In the genomic region with DNA sequence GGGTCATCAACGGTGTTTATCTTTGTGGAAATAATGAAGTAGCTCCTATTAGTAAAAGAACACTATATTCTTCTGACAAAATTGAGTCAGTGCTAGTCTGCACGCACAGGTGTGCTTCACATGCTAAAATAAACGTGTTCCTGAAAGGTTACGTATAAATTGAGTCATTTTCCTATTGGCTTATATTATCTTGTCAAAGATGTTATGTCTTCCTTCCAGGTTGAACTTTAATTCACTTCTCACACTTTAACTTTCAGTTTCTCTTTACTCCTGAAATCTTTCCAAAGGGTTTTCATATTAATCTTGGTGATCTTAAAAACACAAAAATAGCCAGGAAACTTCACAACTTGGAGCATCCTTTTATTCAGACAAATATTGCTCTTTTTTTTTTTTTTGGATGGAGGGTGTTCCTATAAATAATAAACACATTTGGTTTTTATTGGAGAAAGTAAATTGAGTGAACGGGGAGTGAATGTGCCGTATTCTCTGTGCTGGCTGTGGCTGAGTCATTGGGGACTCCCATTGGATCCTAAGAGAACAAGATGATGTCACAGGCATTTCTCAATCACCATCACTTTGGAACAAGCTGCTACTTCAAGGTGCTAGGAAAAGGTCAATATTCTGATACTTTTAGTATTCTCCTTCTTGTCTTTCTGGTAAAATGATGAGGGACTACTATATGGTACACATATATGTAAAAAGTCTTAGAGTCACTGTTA, we compare ENCODE assay signal across 10 cellular contexts.
DNase-seq lines count a peak whose midpoint lies in the region; ATAC-seq and TF ChIP-seq lines count a peak whose summit lies in the region.
"Had no signal": no experiment of that assay in that cellular context is flagged by ENCODE, and none has a peak within 500 bp of the region (broad histone marks: within the 10 kb centered on the region; RNA-seq: fewer than 3 reads in every experiment).

No MANE protein-coding gene starts in this region.

- ATAC-seq in HG03045 (IDR thresholded peaks at IDR 0.05; ENCODE audit: unreplicated experiment) (no peak), HG02759 (IDR thresholded peaks at IDR 0.05; ENCODE audit: unreplicated experiment) (no peak)

- peak overlapping the region; percentile 26 to 42 for H3K4me3 ChIP-seq in foreskin fibroblast (ENCODE audit: low read depth in 1 of 2, low read length in 2 of 2)

- TF ChIP-seq CTCF in foreskin fibroblast (IDR thresholded peaks at IDR 0.05; ENCODE audit: low read depth, low read length): no peak

- peak; percentile 81 for DNase-seq in GM03348 (ENCODE audit: low spot score)
- DNase-seq in T1000 (lab: John Stamatoyannopoulos, UW): peak; percentile 30
- DNase-seq in foreskin fibroblast: peak; percentile 84 to 95
- peak; percentile 5 for DNase-seq in pulmonary artery endothelial cell (ENCODE audit: low read depth, low spot score)
- DNase-seq in effector CD8-positive, alpha-beta T cell (lab: John Stamatoyannopoulos, UW): no peak
- no peak for DNase-seq in putamen (ENCODE audit: low spot score)
- DNase-seq: NCI-H1694 treated with DMSO at 0.1 percent for 48 hours; stimulated activated naive CD4-positive, alpha-beta T cell had no signal

Comparison
In these comparisons a context has a peak if more than half of its experiments do, and no peak if none do; other contexts are left out.
1. DNase-seq: peak in GM03348 (single experiment), T1000 (single experiment), foreskin fibroblast (2 of 2) and pulmonary artery endothelial cell (single experiment); none in effector CD8-positive, alpha-beta T cell (single experiment) and putamen (single experiment).